ENCODE assay signal across 9 cellular contexts in the genomic region with DNA sequence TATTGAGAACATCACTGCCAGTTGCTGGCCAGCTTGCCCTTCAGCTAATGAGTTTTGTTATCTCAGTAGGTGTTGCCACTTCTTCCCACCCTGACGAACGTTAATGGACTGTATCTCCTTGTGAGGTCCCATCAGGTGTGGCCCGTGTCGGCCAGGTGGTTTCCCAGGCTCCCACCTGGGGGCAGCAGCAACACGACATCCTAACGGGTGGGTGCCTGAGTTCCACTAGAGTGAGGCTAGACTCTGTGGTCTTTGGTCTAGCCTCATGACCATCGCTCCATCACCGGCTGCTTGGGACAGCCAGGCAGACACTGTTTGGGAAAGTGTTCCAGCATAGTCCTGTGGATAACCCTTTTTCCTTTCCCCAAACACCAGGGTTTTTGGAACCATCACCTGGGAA. TPM values are rescaled to one million over a fixed set of nuclear protein-coding genes. Genes with fewer than 3 reads are reported as not detected.
DNase-seq lines count a peak whose midpoint lies in the region; ATAC-seq and TF ChIP-seq lines count a peak whose summit lies in the region.
"Had no signal": no experiment of that assay in that cellular context is flagged by ENCODE, and none has a peak within 500 bp of the region (broad histone marks: within the 10 kb centered on the region; RNA-seq: fewer than 3 reads in every experiment).

No MANE protein-coding gene starts in this region.

- no peak overlapping the region for H3K4me3 ChIP-seq in left ventricle myocardium inferior
- no peak overlapping the region for H3K4me3 ChIP-seq in uterus
- H3K4me3 ChIP-seq: lung had no signal

- intact Hi-C loops in left ventricle myocardium inferior (cut with micrococcal nuclease) (loop anchor here (10.0 kb wide), 1 partner anchor 169 kb away; no protein-coding TSS in a partner anchor), cardiac septum (cut with DNase I) (loop anchor here (2.0 kb wide), 1 partner anchor 45 kb away; a partner anchor contains a TSS), uterus (cut with DNase I; ENCODE audit: low total_unique reads) (no loop called here)

- H3K4me1 Mint-ChIP-seq in T-helper 17 cell (peaks cover 26% of the 10 kb centered on the region), memory B cell (peaks cover 40% of the 10 kb centered on the region)

- DNase-seq in left ventricle myocardium inferior (no peak), cardiac septum (ENCODE audit: low spot score) (no peak), T-helper 17 cell (no peak), memory B cell (ENCODE audit: low spot score in 2 of 2) (peak; percentile 25 to 38), uterus (no peak), NCI-H2107 (lab: John Stamatoyannopoulos, UW) (no peak)
- no peak for DNase-seq in stimulated activated CD4-positive, alpha-beta T cell treated with anti-CD3 and anti-CD28 coated beads, Interleukin-2, amount 100 ng/mL, for 48 hours

- TF ChIP-seq CTCF in left ventricle myocardium inferior (IDR thresholded peaks at IDR 0.05; ENCODE audit: borderline replicate concordance): no peak
- no peak for TF ChIP-seq CTCF in uterus (IDR thresholded peaks at IDR 0.05)

- H3K9me3 ChIP-seq in left ventricle myocardium inferior (replicated peaks): no peaks in the 10 kb centered on the region
- no peaks in the 10 kb centered on the region for H3K9me3 ChIP-seq in T-helper 17 cell (ENCODE audit: control insufficient read depth, low read length, poor library complexity, severe bottlenecking)
- H3K9me3 ChIP-seq in uterus: no peaks in the 10 kb centered on the region

- no peaks in the 10 kb centered on the region for H3K36me3 ChIP-seq in left ventricle myocardium inferior
- H3K36me3 ChIP-seq in uterus: no peaks in the 10 kb centered on the region

- H3K4me3 Mint-ChIP-seq in T-helper 17 cell (no peak overlapping the region), memory B cell (peak overlapping the region; percentile 91)

- H3K36me3 Mint-ChIP-seq in T-helper 17 cell (ENCODE audit: low read depth) (no peaks in the 10 kb centered on the region), memory B cell (no peaks in the 10 kb centered on the region)

- ATAC-seq in T-helper 17 cell (no peak), memory B cell (ENCODE audit: low read depth) (peak; percentile 25), GM21423 (IDR thresholded peaks at IDR 0.05; ENCODE audit: unreplicated experiment) (no peak)

- H3K9me3 Mint-ChIP-seq in memory B cell: no peaks in the 10 kb centered on the region

- no peak for TF ChIP-seq POLR2A in uterus (IDR thresholded peaks at IDR 0.05)

- H3K27me3 Mint-ChIP-seq in T-helper 17 cell (no peaks in the 10 kb centered on the region), memory B cell (no peaks in the 10 kb centered on the region)

- peak overlapping the region; percentile 32 for H3K27ac Mint-ChIP-seq in T-helper 17 cell
- peak overlapping the region; percentile 95 for H3K27ac Mint-ChIP-seq in memory B cell

- peaks cover 49% of the 10 kb centered on the region for H3K4me1 ChIP-seq in left ventricle myocardium inferior
- H3K4me1 ChIP-seq in uterus: no peaks in the 10 kb centered on the region

- H3K27ac ChIP-seq in left ventricle myocardium inferior (replicated peaks) (peak overlapping the region; percentile 94), uterus (peak overlapping the region; percentile 91)

- no peaks in the 10 kb centered on the region for H3K27me3 ChIP-seq in left ventricle myocardium inferior (ENCODE audit: low read depth)
- no peaks in the 10 kb centered on the region for H3K27me3 ChIP-seq in uterus

RNA-seq across cellular contexts. Expression of a gene that starts 45.6 kb away (rescaled TPM):
- total RNA-seq in left ventricle myocardium inferior: 41.1 TPM
- 38.7 TPM for total RNA-seq in cardiac septum
- total RNA-seq in T-helper 17 cell: 10 to 100 TPM; 34.4 to 43.4 TPM
- total RNA-seq in uterus: 10 to 100 TPM; 33.7 to 39.8 (median 38.3) TPM

RNA-seq across cellular contexts. Expression of a gene that starts 50.7 kb away (rescaled TPM):
- total RNA-seq in left ventricle myocardium inferior (53.7 TPM), cardiac septum (66.2 TPM), T-helper 17 cell (10 to 100 TPM; 72.3 to 72.7 TPM), uterus (100 to 1,000 TPM in 1 of 4 donors, 10 to 100 TPM in 3; 50.3 to 123 (median 82.5) TPM)

Comparison
In these comparisons a context has a peak if more than half of its experiments do, and no peak if none do; other contexts are left out.
1. DNase-seq: peak in memory B cell (2 of 2); none in left ventricle myocardium inferior (single experiment), cardiac septum (single experiment), T-helper 17 cell (0 of 3), uterus (0 of 2), NCI-H2107 (single experiment) and stimulated activated CD4-positive, alpha-beta T cell treated with anti-CD3 and anti-CD28 coated beads, Interleukin-2, amount 100 ng/mL, for 48 hours (0 of 2).